In genomic region chr6:52839124-52840055, GRCh38 we compare ENCODE assay signal across 8 cellular contexts. TPM values are rescaled to one million over a fixed set of nuclear protein-coding genes. Genes with fewer than 3 reads are reported as not detected.
DNase-seq lines count a peak whose midpoint lies in the region; ATAC-seq and TF ChIP-seq lines count a peak whose summit lies in the region.

No MANE protein-coding gene starts in this region.

- H3K27me3 ChIP-seq in BJ (ENCODE audit: control insufficient read depth, insufficient read depth, low read length) (peaks cover 5% of the 10 kb centered on the region; the same call in 1 of the 2 replicates), gastroesophageal sphincter (no peaks in the 10 kb centered on the region)

- POLR2A ChIA-PET in BJ (lab: Charles Lee) = no interaction called here

- TF ChIP-seq EP300 in gastroesophageal sphincter (IDR thresholded peaks at IDR 0.05) = no peak

- TF ChIP-seq POLR2A in gastroesophageal sphincter (IDR thresholded peaks at IDR 0.05) = no peak

- CTCF ChIA-PET in BJ (lab: Yijun Ruan, JAX) = interaction anchor here (0.6 to 1.6 kb wide), 3 partner anchors 9 to 157 kb away, joined by 3 to 5 read pairs (median 3); no protein-coding TSS in a partner anchor

- H3K9me3 Mint-ChIP-seq in activated T-helper 1 cell treated with anti-CD3 and anti-CD28 coated beads, Interleukin-12 subunit alpha, Interleukin-12 subunit beta, Interleukin-2, Interleukin-4 antibody, amounts not matched to agents 30 ng/mL and 10 ng/mL and 1 ng/mL, durations not matched to agents 14 hours and 24 hours and 36 hours = no peaks in the 10 kb centered on the region
- H3K9me3 Mint-ChIP-seq in progenitor cell of endocrine pancreas (ENCODE audit: low read depth) = no peaks in the 10 kb centered on the region

- H3K27ac ChIP-seq in gastroesophageal sphincter = no peak overlapping the region

- H3K4me3 ChIP-seq in BJ (ENCODE audit: low read depth, low read length) (no peak overlapping the region), gastroesophageal sphincter (no peak overlapping the region)

- H3K36me3 Mint-ChIP-seq in activated T-helper 1 cell treated with anti-CD3 and anti-CD28 coated beads, Interleukin-12 subunit alpha, Interleukin-12 subunit beta, Interleukin-2, Interleukin-4 antibody, amounts not matched to agents 30 ng/mL and 10 ng/mL and 1 ng/mL, durations not matched to agents 14 hours and 24 hours and 36 hours (ENCODE audit: low read depth) = no peaks in the 10 kb centered on the region
- H3K36me3 Mint-ChIP-seq in progenitor cell of endocrine pancreas (ENCODE audit: insufficient read depth) = no peaks in the 10 kb centered on the region

- intact Hi-C loops in activated T-helper 1 cell treated with anti-CD3 and anti-CD28 coated beads, Interleukin-12 subunit alpha, Interleukin-12 subunit beta, Interleukin-2, Interleukin-4 antibody, amounts not matched to agents 30 ng/mL and 10 ng/mL and 1 ng/mL, durations not matched to agents 14 hours and 24 hours and 36 hours (cut with micrococcal nuclease) = loop anchor here (2.0 kb wide), 2 partner anchors 43 to 157 kb away; no protein-coding TSS in a partner anchor

- no peaks in the 10 kb centered on the region for H3K36me3 ChIP-seq in BJ (ENCODE audit: control insufficient read depth, insufficient read depth, low read length)
- no peaks in the 10 kb centered on the region for H3K36me3 ChIP-seq in gastroesophageal sphincter

- H3K27ac Mint-ChIP-seq in activated T-helper 1 cell treated with anti-CD3 and anti-CD28 coated beads, Interleukin-12 subunit alpha, Interleukin-12 subunit beta, Interleukin-2, Interleukin-4 antibody, amounts not matched to agents 30 ng/mL and 10 ng/mL and 1 ng/mL, durations not matched to agents 14 hours and 24 hours and 36 hours = no peak overlapping the region
- H3K27ac Mint-ChIP-seq in progenitor cell of endocrine pancreas = no peak overlapping the region

- H3K4me1 ChIP-seq in gastroesophageal sphincter = no peaks in the 10 kb centered on the region

- 69 to 80% methylated on average over 11 of the region's 20 CpGs for WGBS in gastroesophageal sphincter (ENCODE audit: low coverage in 1 of 2), 2 donors

- TF ChIP-seq CTCF in BJ (IDR thresholded peaks at IDR 0.05; ENCODE audit: insufficient read depth, low read depth, low read length) = peak; percentile 75
- peak in 3 of 4 experiments; percentile 10 to 54 (median 25) for TF ChIP-seq CTCF in gastroesophageal sphincter (IDR thresholded peaks at IDR 0.05)
- peak; percentile 70 for TF ChIP-seq CTCF in progenitor cell of endocrine pancreas (IDR thresholded peaks at IDR 0.05; ENCODE audit: unreplicated experiment)

- H3K4me1 Mint-ChIP-seq in activated T-helper 1 cell treated with anti-CD3 and anti-CD28 coated beads, Interleukin-12 subunit alpha, Interleukin-12 subunit beta, Interleukin-2, Interleukin-4 antibody, amounts not matched to agents 30 ng/mL and 10 ng/mL and 1 ng/mL, durations not matched to agents 14 hours and 24 hours and 36 hours (ENCODE audit: low read depth) = peaks cover 6% of the 10 kb centered on the region
- H3K4me1 Mint-ChIP-seq in progenitor cell of endocrine pancreas (ENCODE audit: low read depth) = no peaks in the 10 kb centered on the region

- peaks cover 19% of the 10 kb centered on the region for H3K27me3 Mint-ChIP-seq in activated T-helper 1 cell treated with anti-CD3 and anti-CD28 coated beads, Interleukin-12 subunit alpha, Interleukin-12 subunit beta, Interleukin-2, Interleukin-4 antibody, amounts not matched to agents 30 ng/mL and 10 ng/mL and 1 ng/mL, durations not matched to agents 14 hours and 24 hours and 36 hours (ENCODE audit: insufficient read depth)
- peaks cover 2% of the 10 kb centered on the region for H3K27me3 Mint-ChIP-seq in progenitor cell of endocrine pancreas

- no peaks in the 10 kb centered on the region for H3K9me3 ChIP-seq in gastroesophageal sphincter

- peak; percentile 88 for ATAC-seq in GM19023 (IDR thresholded peaks at IDR 0.05; ENCODE audit: unreplicated experiment)
- ATAC-seq in HG03571 (IDR thresholded peaks at IDR 0.05; ENCODE audit: unreplicated experiment) = peak; percentile 64
- ATAC-seq in gastroesophageal sphincter = peak; percentile 22
- ATAC-seq in HG02840 (IDR thresholded peaks at IDR 0.05; ENCODE audit: low FRiP score, unreplicated experiment) = no peak

- no peak overlapping the region for H3K4me3 Mint-ChIP-seq in activated T-helper 1 cell treated with anti-CD3 and anti-CD28 coated beads, Interleukin-12 subunit alpha, Interleukin-12 subunit beta, Interleukin-2, Interleukin-4 antibody, amounts not matched to agents 30 ng/mL and 10 ng/mL and 1 ng/mL, durations not matched to agents 14 hours and 24 hours and 36 hours
- no peak overlapping the region for H3K4me3 Mint-ChIP-seq in progenitor cell of endocrine pancreas (ENCODE audit: low read depth)

- DNase-seq in BJ (ENCODE audit: low read depth) = no peak
- peak; percentile 72 for DNase-seq in RKO (ENCODE audit: low spot score)
- DNase-seq in activated T-helper 1 cell treated with anti-CD3 and anti-CD28 coated beads, Interleukin-12 subunit alpha, Interleukin-12 subunit beta, Interleukin-2, Interleukin-4 antibody, amounts not matched to agents 30 ng/mL and 10 ng/mL and 1 ng/mL, durations not matched to agents 14 hours and 24 hours and 36 hours (ENCODE audit: low spot score) = peak; percentile 2
- peak; percentile 22 for DNase-seq in progenitor cell of endocrine pancreas (ENCODE audit: low spot score, unreplicated experiment)

RNA-seq across cellular contexts. Expression of gene GSTA5, which starts 1.2 kb away (rescaled TPM):
- not detected in 2 replicates for polyA plus RNA-seq in BJ (2011; rRNA removed)
- not detected in 2 replicates for polyA minus RNA-seq in BJ (2011; rRNA and poly(A)+ RNA removed)
- total RNA-seq in activated T-helper 1 cell treated with anti-CD3 and anti-CD28 coated beads, Interleukin-12 subunit alpha, Interleukin-12 subunit beta, Interleukin-2, Interleukin-4 antibody, amounts not matched to agents 30 ng/mL and 10 ng/mL and 1 ng/mL, durations not matched to agents 14 hours and 24 hours and 36 hours = not detected in 2 replicates
- total RNA-seq in gastroesophageal sphincter = not detected
- total RNA-seq in progenitor cell of endocrine pancreas = not detected in 2 replicates

RNA-seq across cellular contexts. Expression of gene GSTA1, which starts 35.8 kb away (rescaled TPM):
- polyA plus RNA-seq in BJ (2011; rRNA removed) = 0.20 TPM in 1 of 2 replicates, not detected in the other
- not detected in 2 replicates for polyA minus RNA-seq in BJ (2011; rRNA and poly(A)+ RNA removed)
- not detected in 2 replicates for total RNA-seq in activated T-helper 1 cell treated with anti-CD3 and anti-CD28 coated beads, Interleukin-12 subunit alpha, Interleukin-12 subunit beta, Interleukin-2, Interleukin-4 antibody, amounts not matched to agents 30 ng/mL and 10 ng/mL and 1 ng/mL, durations not matched to agents 14 hours and 24 hours and 36 hours
- total RNA-seq in gastroesophageal sphincter (not detected), progenitor cell of endocrine pancreas (25.8 and 26.8 TPM in 2 replicates)

Comparison
In these comparisons a context has a peak if more than half of its experiments do, and no peak if none do; other contexts are left out.
1. CTCF ChIP-seq: peak in every context shown above with its lines; median percentile 75 in BJ; 70 in progenitor cell of endocrine pancreas; 25 in gastroesophageal sphincter.
2. RNA of gene GSTA1, which starts 35.8 kb away (total RNA-seq): 25.8 to 26.8 TPM in progenitor cell of endocrine pancreas; not detected in activated T-helper 1 cell treated with anti-CD3 and anti-CD28 coated beads, Interleukin-12 subunit alpha, Interleukin-12 subunit beta, Interleukin-2, Interleukin-4 antibody, amounts not matched to agents 30 ng/mL and 10 ng/mL and 1 ng/mL, durations not matched to agents 14 hours and 24 hours and 36 hours and not detected in gastroesophageal sphincter; every median in the first group is over 10 times any median in the second.